9 cellular contexts compared by ENCODE assay signal in genomic region chr16:2157480-2158261, GRCh38. TPM values are rescaled to one million over a fixed set of nuclear protein-coding genes. Genes with fewer than 3 reads are reported as not detected.
DNase-seq lines count a peak whose midpoint lies in the region; ATAC-seq and TF ChIP-seq lines count a peak whose summit lies in the region.
"Had no signal": no experiment of that assay in that cellular context is flagged by ENCODE, and none has a peak within 500 bp of the region (broad histone marks: within the 10 kb centered on the region; RNA-seq: fewer than 3 reads in every experiment).

No MANE protein-coding gene starts in this region.

- H4K20me1 ChIP-seq in GM23248 (ENCODE audit: insufficient read depth) (peaks cover 13% of the 10 kb centered on the region; the same call in 1 of the 2 replicates), fibroblast of lung (ENCODE audit: control insufficient read depth, extremely low read depth, insufficient read depth, low read length) (peaks cover 11% of the 10 kb centered on the region)

- WGBS in GM23248 (ENCODE audit: low coverage in 1 of 2, low lambda C conversion rate in 2 of 2, missing lambda C conversion rate in 2 of 2), 2 experiments: 50 to 51% methylated on average over 27 of the region's 27 CpGs
- WGBS in thyroid gland, 2 donors: 85 to 96% methylated on average over 16 to 25 of the region's 27 CpGs

- H2AFZ ChIP-seq in GM23248: no peak overlapping the region
- no peak overlapping the region for H2AFZ ChIP-seq in fibroblast of lung (ENCODE audit: low read length)

- no peaks in the 10 kb centered on the region for H3K36me3 Mint-ChIP-seq in T-helper 17 cell (ENCODE audit: low read depth)

- H3K79me2 ChIP-seq in GM23248 (ENCODE audit: insufficient read depth) (peaks cover 82% of the 10 kb centered on the region), fibroblast of lung (ENCODE audit: control insufficient read depth, insufficient read depth, low read length) (peaks cover 87% of the 10 kb centered on the region)

- peaks cover 4% of the 10 kb centered on the region; the same call in 1 of the 2 replicates for H3K36me3 ChIP-seq in GM23248 (ENCODE audit: low read depth)
- peaks cover 13% of the 10 kb centered on the region for H3K36me3 ChIP-seq in fibroblast of lung (ENCODE audit: control insufficient read depth, insufficient read depth, low read length)
- H3K36me3 ChIP-seq in gastrocnemius medialis: no peaks in the 10 kb centered on the region
- H3K36me3 ChIP-seq in effector memory CD4-positive, alpha-beta T cell (ENCODE audit: control insufficient read depth, insufficient read depth, low read length): no peaks in the 10 kb centered on the region
- no peaks in the 10 kb centered on the region for H3K36me3 ChIP-seq in thyroid gland
- H3K36me3 ChIP-seq: neutrophil had no signal

- DNase-seq in GM23248 (peak; percentile 52), T-helper 17 cell (no peak), fibroblast of lung (ENCODE audit: low read depth in 2 of 2) (no peak), gastrocnemius medialis (no peak), SKM-1 treated with dmso at 0.1 percent for 144 hours (lab: John Stamatoyannopoulos, UW; ENCODE audit: unreplicated experiment) (no peak), dermis blood vessel endothelial cell (no peak), thyroid gland (no peak)
- DNase-seq in effector memory CD4-positive, alpha-beta T cell: no peak

- H3K9ac ChIP-seq in GM23248: peak overlapping the region; percentile 89
- peak overlapping the region; percentile 67 for H3K9ac ChIP-seq in fibroblast of lung (ENCODE audit: insufficient read depth, low read length)

- peaks cover 36% of the 10 kb centered on the region for H3K4me1 Mint-ChIP-seq in T-helper 17 cell

- peak overlapping the region; percentile 63 for H3K27ac Mint-ChIP-seq in T-helper 17 cell

- in situ Hi-C loops in GM23248 (cut with MboI): no loop called here
- in situ Hi-C loops in gastrocnemius medialis (cut with MboI; ENCODE audit: low sequenced_read_pairs in 4 of 4): no loop called here

- H3K4me3 ChIP-seq in GM23248: peak overlapping the region; percentile 96
- peak overlapping the region in 3 of 4 experiments; percentile 48 to 76 (median 52) for H3K4me3 ChIP-seq in fibroblast of lung (replicated peaks in 1 of 4; ENCODE audit: control extremely low read depth in 1 of 4, insufficient read depth in 1 of 4, low read depth in 3 of 4, low read length in 4 of 4)
- H3K4me3 ChIP-seq in gastrocnemius medialis: no peak overlapping the region
- H3K4me3 ChIP-seq in effector memory CD4-positive, alpha-beta T cell (ENCODE audit: insufficient read depth, low read depth, low read length, poor library complexity, severe bottlenecking): no peak overlapping the region
- H3K4me3 ChIP-seq in thyroid gland (replicated peaks in 1 of 3): no peak overlapping the region

- H3K4me2 ChIP-seq in GM23248 (ENCODE audit: unreplicated experiment) (peak overlapping the region; percentile 96), fibroblast of lung (ENCODE audit: extremely low read depth, insufficient read depth, low read length) (peak overlapping the region; percentile 96)

- TF ChIP-seq POLR2A in gastrocnemius medialis (IDR thresholded peaks at IDR 0.05) (no peak), thyroid gland (IDR thresholded peaks at IDR 0.05) (no peak)

- no peaks in the 10 kb centered on the region for H3K9me2 ChIP-seq in GM23248 (ENCODE audit: insufficient read depth)

- H3K27ac ChIP-seq in GM23248: peak overlapping the region; percentile 52
- peak overlapping the region; percentile 95 for H3K27ac ChIP-seq in fibroblast of lung (ENCODE audit: insufficient read depth, low read length)
- H3K27ac ChIP-seq in gastrocnemius medialis: peak overlapping the region in 3 of 4 donors; percentile 10 to 28 (median 18)
- H3K27ac ChIP-seq in effector memory CD4-positive, alpha-beta T cell (ENCODE audit: insufficient read depth, low read length, poor library complexity, severe bottlenecking): no peak overlapping the region
- H3K27ac ChIP-seq in thyroid gland: no peak overlapping the region

- H3K9me3 ChIP-seq in GM23248 (ENCODE audit: low read depth): no peaks in the 10 kb centered on the region
- no peaks in the 10 kb centered on the region for H3K9me3 ChIP-seq in T-helper 17 cell (ENCODE audit: control insufficient read depth, low read length, poor library complexity, severe bottlenecking)
- H3K9me3 ChIP-seq in fibroblast of lung (ENCODE audit: control insufficient read depth, insufficient read depth, low read depth, low read length): no peaks in the 10 kb centered on the region
- H3K9me3 ChIP-seq in gastrocnemius medialis: no peaks in the 10 kb centered on the region
- H3K9me3 ChIP-seq in effector memory CD4-positive, alpha-beta T cell (ENCODE audit: control insufficient read depth, low read length): no peaks in the 10 kb centered on the region
- H3K9me3 ChIP-seq in thyroid gland: no peaks in the 10 kb centered on the region
- H3K9me3 ChIP-seq: neutrophil had no signal

- no peak for TF ChIP-seq CTCF in fibroblast of lung (conservative IDR thresholded peaks at IDR 0.05 in 1 of 2, IDR thresholded peaks at IDR 0.05 in 1 of 2; ENCODE audit: low read depth in 1 of 2, low read length in 2 of 2)
- TF ChIP-seq CTCF in gastrocnemius medialis (IDR thresholded peaks at IDR 0.05 in 4 of 5, conservative IDR thresholded peaks at IDR 0.05 in 1 of 5): no peak
- TF ChIP-seq CTCF in thyroid gland (IDR thresholded peaks at IDR 0.05): no peak

- H3K4me1 ChIP-seq in GM23248 (ENCODE audit: insufficient read depth): peaks cover 44% of the 10 kb centered on the region
- peaks cover 45% of the 10 kb centered on the region for H3K4me1 ChIP-seq in fibroblast of lung (ENCODE audit: control insufficient read depth, extremely low read depth, insufficient read depth, low read length)
- H3K4me1 ChIP-seq in gastrocnemius medialis: peaks cover 33 to 51% of the 10 kb centered on the region in 2 donors
- H3K4me1 ChIP-seq in effector memory CD4-positive, alpha-beta T cell (ENCODE audit: control insufficient read depth, insufficient read depth, low read length, poor library complexity, severe bottlenecking): peaks cover 40% of the 10 kb centered on the region
- peaks cover 33 to 57% of the 10 kb centered on the region in 2 donors for H3K4me1 ChIP-seq in thyroid gland

- H3F3A ChIP-seq in GM23248 (ENCODE audit: insufficient read depth): peaks cover 18% of the 10 kb centered on the region

- ATAC-seq in T-helper 17 cell (no peak), gastrocnemius medialis (no peak)

- H3K27me3 Mint-ChIP-seq in T-helper 17 cell: no peaks in the 10 kb centered on the region

- intact Hi-C loops in gastrocnemius medialis (cut with DNase I; ENCODE audit: low total_unique reads) (loop anchor here (5.0 kb wide), 1 partner anchor 515 kb away; no protein-coding TSS in a partner anchor), thyroid gland (cut with DNase I) (no loop called here)

- peak overlapping the region; percentile 97 for H3K4me3 Mint-ChIP-seq in T-helper 17 cell

- H3K27me3 ChIP-seq in GM23248 (replicated peaks; ENCODE audit: insufficient read depth) (no peaks in the 10 kb centered on the region), fibroblast of lung (ENCODE audit: control insufficient read depth, insufficient read depth, low read length) (no peaks in the 10 kb centered on the region), gastrocnemius medialis (no peaks in the 10 kb centered on the region), thyroid gland (no peaks in the 10 kb centered on the region)
- no peaks in the 10 kb centered on the region for H3K27me3 ChIP-seq in effector memory CD4-positive, alpha-beta T cell (replicated peaks; ENCODE audit: control insufficient read depth, insufficient read depth, low read length, poor library complexity, severe bottlenecking)
- H3K27me3 ChIP-seq: neutrophil had no signal

RNA-seq across cellular contexts. Expression of gene TRAF7, which starts 2.1 kb away (rescaled TPM):
- 72.7 and 74.2 TPM in 2 replicates for total RNA-seq in GM23248 (2014; rRNA removed; shearing (Covaris generic))
- polyA plus RNA-seq in GM23248 (2016; fragmentation: Nextera tagmentation; extraction: Ambion mirVana): 28.8 and 29.3 TPM in 2 replicates
- total RNA-seq in T-helper 17 cell: 10 to 100 TPM; 32.4 to 35.0 TPM
- total RNA-seq in fibroblast of lung: 52.1 and 60.3 TPM in 2 replicates
- 38.7 and 44.4 TPM in 2 replicates for polyA plus RNA-seq in fibroblast of lung
- 77.9 and 87.1 TPM in 2 replicates for polyA plus RNA-seq in fibroblast of lung (2012)
- polyA minus RNA-seq in fibroblast of lung (ENCODE audit: low replicate concordance): 135 and 152 TPM in 2 replicates
- total RNA-seq in gastrocnemius medialis: 10 to 100 TPM; 39.5 to 71.4 (median 55.9) TPM
- total RNA-seq in dermis blood vessel endothelial cell: 110 and 171 TPM in 2 replicates
- total RNA-seq in thyroid gland: 10 to 100 TPM; 27.7 to 51.9 (median 41.5) TPM

RNA-seq across cellular contexts. Expression of gene RAB26, which starts 9.2 kb away (rescaled TPM):
- not detected in 2 replicates for total RNA-seq in GM23248 (2014; rRNA removed; shearing (Covaris generic))
- polyA plus RNA-seq in GM23248 (2016; fragmentation: Nextera tagmentation; extraction: Ambion mirVana): 0.30 and 0.71 TPM in 2 replicates
- under 1 TPM; 0.21 to 0.57 TPM for total RNA-seq in T-helper 17 cell
- 0.51 and 2.0 TPM in 2 replicates for total RNA-seq in fibroblast of lung
- 0.43 and 1.3 TPM in 2 replicates for polyA plus RNA-seq in fibroblast of lung
- 0.65 and 2.1 TPM in 2 replicates for polyA plus RNA-seq in fibroblast of lung (2012)
- 0.94 and 8.3 TPM in 2 replicates for polyA minus RNA-seq in fibroblast of lung (ENCODE audit: low replicate concordance)
- 1 to 10 TPM in 2 of 4 donors, not detected in 2; 1.3 to 4.2 TPM for total RNA-seq in gastrocnemius medialis
- 0.34 and 0.84 TPM in 2 replicates for total RNA-seq in dermis blood vessel endothelial cell
- total RNA-seq in thyroid gland: 1 to 10 TPM in 1 of 4 donors, under 1 TPM in 2, not detected in 1; 0.40 to 1.6 (median 0.89) TPM

RNA-seq across cellular contexts. Expression of gene PKD1, which starts 22.0 kb away (rescaled TPM):
- total RNA-seq in GM23248 (2014; rRNA removed; shearing (Covaris generic)): 200 and 201 TPM in 2 replicates
- 43.7 and 48.4 TPM in 2 replicates for polyA plus RNA-seq in GM23248 (2016; fragmentation: Nextera tagmentation; extraction: Ambion mirVana)
- 10 to 100 TPM; 86.6 to 88.9 TPM for total RNA-seq in T-helper 17 cell
- total RNA-seq in fibroblast of lung: 120 and 199 TPM in 2 replicates
- polyA plus RNA-seq in fibroblast of lung: 15.2 and 16.3 TPM in 2 replicates
- polyA plus RNA-seq in fibroblast of lung (2012): 42.7 and 46.9 TPM in 2 replicates
- 31.7 and 46.0 TPM in 2 replicates for polyA minus RNA-seq in fibroblast of lung (ENCODE audit: low replicate concordance)
- 100 to 1,000 TPM; 168 to 376 (median 339) TPM for total RNA-seq in gastrocnemius medialis
- total RNA-seq in dermis blood vessel endothelial cell: 55.6 and 77.1 TPM in 2 replicates
- 100 to 1,000 TPM in 1 of 4 donors, 10 to 100 TPM in 3; 66.9 to 153 (median 87.7) TPM for total RNA-seq in thyroid gland

RNA-seq across cellular contexts. Expression of gene CASKIN1, which starts 38.7 kb away (rescaled TPM):
- under 0.01 TPM in 1 of 2 replicates, not detected in the other for total RNA-seq in GM23248 (2014; rRNA removed; shearing (Covaris generic))
- polyA plus RNA-seq in GM23248 (2016; fragmentation: Nextera tagmentation; extraction: Ambion mirVana) (not detected in 2 replicates), fibroblast of lung (0.01 TPM in 1 of 2 replicates, not detected in the other)
- total RNA-seq in T-helper 17 cell (under 1 TPM in 1 of 2 donors, not detected in 1; 0.05 TPM), fibroblast of lung (0.17 and 0.26 TPM in 2 replicates), gastrocnemius medialis (under 1 TPM in 3 of 4 donors, not detected in 1; 0.07 to 0.51 (median 0.10) TPM), dermis blood vessel endothelial cell (0.05 and 0.17 TPM in 2 replicates), thyroid gland (1 to 10 TPM in 1 of 4 donors, under 1 TPM in 3; 0.13 to 1.2 (median 0.40) TPM)
- 0.02 TPM in 1 of 2 replicates, not detected in the other for polyA plus RNA-seq in fibroblast of lung (2012)
- polyA minus RNA-seq in fibroblast of lung (ENCODE audit: low replicate concordance): not detected in 2 replicates

RNA-seq across cellular contexts. Expression of gene MLST8, which starts 47.6 kb away (rescaled TPM):
- 58.6 and 62.9 TPM in 2 replicates for total RNA-seq in GM23248 (2014; rRNA removed; shearing (Covaris generic))
- polyA plus RNA-seq in GM23248 (2016; fragmentation: Nextera tagmentation; extraction: Ambion mirVana) (46.5 and 54.6 TPM in 2 replicates), fibroblast of lung (30.9 and 58.0 TPM in 2 replicates)
- total RNA-seq in T-helper 17 cell (10 to 100 TPM; 28.2 to 31.4 TPM), fibroblast of lung (16.8 and 22.3 TPM in 2 replicates), gastrocnemius medialis (10 to 100 TPM; 40.3 to 77.0 (median 73.5) TPM), dermis blood vessel endothelial cell (16.0 and 25.6 TPM in 2 replicates), thyroid gland (10 to 100 TPM; 61.0 to 95.6 (median 63.1) TPM)
- polyA plus RNA-seq in fibroblast of lung (2012): 33.9 and 49.4 TPM in 2 replicates
- polyA minus RNA-seq in fibroblast of lung (ENCODE audit: low replicate concordance): 56.2 and 99.5 TPM in 2 replicates

Comparison
In these comparisons a context has a peak if more than half of its experiments do, and no peak if none do; other contexts are left out.
1. H3K27ac ChIP-seq: peak in GM23248 (single experiment), fibroblast of lung (single experiment) and gastrocnemius medialis (3 of 4); none in effector memory CD4-positive, alpha-beta T cell (single experiment) and thyroid gland (0 of 3).
2. H3K4me3 ChIP-seq: peak in GM23248 (single experiment) and fibroblast of lung (3 of 4); none in gastrocnemius medialis (0 of 4), effector memory CD4-positive, alpha-beta T cell (single experiment) and thyroid gland (0 of 3).